In the genomic region with DNA sequence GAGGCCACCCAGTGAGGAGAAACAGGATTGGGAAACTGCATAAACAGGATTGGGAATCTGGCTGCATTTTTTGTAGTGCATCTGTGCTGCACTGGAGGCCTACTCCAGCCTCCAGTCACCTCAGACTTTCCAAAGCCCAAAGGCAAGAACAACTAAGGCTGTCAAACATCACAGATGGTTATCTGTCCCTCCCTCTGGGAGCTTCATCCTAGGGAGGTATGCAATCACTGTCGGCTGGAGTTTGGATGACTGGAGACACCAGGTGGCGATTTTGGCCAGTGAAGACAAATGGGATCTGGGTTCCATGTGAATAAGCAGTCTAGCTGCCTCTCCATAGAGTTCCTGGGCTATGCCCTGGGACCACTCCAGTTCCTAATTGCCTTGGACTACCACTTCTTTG, we compare ENCODE assay signal across 28 cellular contexts. TPM values are rescaled to one million over a fixed set of nuclear protein-coding genes. Genes with fewer than 3 reads are reported as not detected.
DNase-seq lines count a peak whose midpoint lies in the region; ATAC-seq and TF ChIP-seq lines count a peak whose summit lies in the region.
"Had no signal": no experiment of that assay in that cellular context is flagged by ENCODE, and none has a peak within 500 bp of the region (broad histone marks: within the 10 kb centered on the region; RNA-seq: fewer than 3 reads in every experiment).

No MANE protein-coding gene starts in this region.

- DNase-seq in activated effector memory CD4-positive, alpha-beta T cell treated with anti-CD3 and anti-CD28 coated beads, Interleukin-2, amount 50 U/mL, for 16 hours, result peak; percentile 28
- no peak for DNase-seq in activated effector memory CD4-positive, alpha-beta T cell treated with Interleukin-2 at 50 U/mL for 16 hours
- DNase-seq in endodermal cell (peak; percentile 42), iPS-NIHi7 (ENCODE audit: extremely low spot score) (peak; percentile 19), posterior vena cava (ENCODE audit: low spot score) (peak; percentile 67), 8988T (no peak), HCEC 1CT (no peak)
- DNase-seq in stimulated activated naive CD8-positive, alpha-beta T cell treated with anti-CD3 and anti-CD28 coated beads, Interleukin-15, Interleukin-2, amounts not matched to agents 100 U/mL and 50 U/mL, for 24 hours, result no peak
- DNase-seq: ACHN; BE2C; C1 segment of cervical spinal cord; CD4-positive, alpha-beta memory T cell; CD4-positive, CD25-positive, alpha-beta regulatory T cell; CD8-positive, alpha-beta memory T cell; COR-L47; DMS 273 treated with DMSO at 0.1 percent for 48 hours; DMS153; DMS53; DMS79; DND-41; EL; GF-D8 had no signal

- H3K9me3 ChIP-seq in endodermal cell (ENCODE audit: control insufficient read depth, low read length), result peaks cover 15% of the 10 kb centered on the region
- H3K9me3 ChIP-seq: BE2C had no signal

- intact Hi-C loops in posterior vena cava (cut with DNase I), result no loop called here

- no peak overlapping the region for H3K27ac ChIP-seq in endodermal cell (ENCODE audit: low read depth, low read length)
- H3K27ac ChIP-seq: 22Rv1, BLaER1 had no signal

- no peaks in the 10 kb centered on the region for H3K36me3 Mint-ChIP-seq in endodermal cell (ENCODE audit: low read depth)
- H3K36me3 Mint-ChIP-seq: CD14-positive monocyte; CD4-positive, CD25-positive, alpha-beta regulatory T cell had no signal

- no peak overlapping the region for H3K27ac Mint-ChIP-seq in endodermal cell
- H3K27ac Mint-ChIP-seq: CD14-positive monocyte; CD4-positive, alpha-beta memory T cell; CD4-positive, CD25-positive, alpha-beta regulatory T cell; CD8-positive, alpha-beta memory T cell had no signal

- no peak overlapping the region for H3K9ac ChIP-seq in endodermal cell (ENCODE audit: extremely low read depth, low read length, poor library complexity, severe bottlenecking)
- H3K9ac ChIP-seq: BLaER1 had no signal

- ATAC-seq in stimulated activated naive CD8-positive, alpha-beta T cell treated with anti-CD3 and anti-CD28 coated beads, Interleukin-15, Interleukin-2, amounts not matched to agents 100 U/mL and 50 U/mL, for 24 hours, result no peak

- TF ChIP-seq CTCF in endodermal cell (conservative IDR thresholded peaks at IDR 0.05), result peak; percentile 29

- H3K36me3 ChIP-seq in endodermal cell (ENCODE audit: control insufficient read depth, insufficient read depth, low read length), result no peaks in the 10 kb centered on the region
- H3K36me3 ChIP-seq: BE2C, BLaER1 had no signal

- peaks cover 11% of the 10 kb centered on the region for H3K27me3 Mint-ChIP-seq in endodermal cell (ENCODE audit: insufficient read depth)
- H3K27me3 Mint-ChIP-seq: CD4-positive, CD25-positive, alpha-beta regulatory T cell had no signal

- H3K27me3 ChIP-seq in endodermal cell (ENCODE audit: control insufficient read depth, insufficient read depth, low read length, poor library complexity, severe bottlenecking), result no peaks in the 10 kb centered on the region
- H3K27me3 ChIP-seq: BE2C, BLaER1 had no signal

- 81% methylated on average over 2 of the region's 2 CpGs; no CpG with 5 or more reads in 1 of the 2 experiments for WGBS in endodermal cell (ENCODE audit: insufficient coverage in 1 of 2, insufficient read length in 1 of 2), 2 experiments

- H3K4me3 ChIP-seq in endodermal cell (ENCODE audit: low read length), result no peak overlapping the region
- H3K4me3 ChIP-seq: BLaER1 had no signal

- H3K4me3 Mint-ChIP-seq in endodermal cell, result no peak overlapping the region
- H3K4me3 Mint-ChIP-seq: CD14-positive monocyte; CD4-positive, alpha-beta memory T cell; CD4-positive, CD25-positive, alpha-beta regulatory T cell; CD8-positive, alpha-beta memory T cell had no signal

- H3K4me1 ChIP-seq in endodermal cell (ENCODE audit: control insufficient read depth, insufficient read depth, low read length), result peaks cover 4% of the 10 kb centered on the region
- H3K4me1 ChIP-seq: BE2C, BLaER1 had no signal

- H3K9me3 Mint-ChIP-seq in endodermal cell, result peaks cover 18% of the 10 kb centered on the region

- H3K4me1 Mint-ChIP-seq in endodermal cell, result no peaks in the 10 kb centered on the region
- H3K4me1 Mint-ChIP-seq: CD14-positive monocyte; CD4-positive, alpha-beta memory T cell; CD4-positive, CD25-positive, alpha-beta regulatory T cell; CD8-positive, alpha-beta memory T cell had no signal

RNA-seq across cellular contexts. Expression of gene SPINK13, which starts 9.3 kb away (rescaled TPM):
- total RNA-seq in endodermal cell (not detected), posterior vena cava (not detected)
- not detected for polyA plus RNA-seq in endodermal cell (2013, experiment 1 of 2)
- not detected for polyA plus RNA-seq in endodermal cell (2013, experiment 2 of 2)
- total RNA-seq: A673; CD4-positive, alpha-beta memory T cell; CD4-positive, CD25-positive, alpha-beta regulatory T cell; CD8-positive, alpha-beta memory T cell; Daoy had no signal
- polyA plus RNA-seq: AG04450; CD14-positive monocyte; CD4-positive, alpha-beta memory T cell; CD4-positive, CD25-positive, alpha-beta regulatory T cell; CD8-positive, alpha-beta memory T cell had no signal

RNA-seq across cellular contexts. Expression of gene MARCOL, which starts 21.0 kb away (rescaled TPM):
- total RNA-seq in endodermal cell (not detected), posterior vena cava (not detected)
- polyA plus RNA-seq in endodermal cell (2013, experiment 1 of 2), result not detected
- polyA plus RNA-seq in endodermal cell (2013, experiment 2 of 2), result not detected
- total RNA-seq: A673; CD4-positive, alpha-beta memory T cell; CD4-positive, CD25-positive, alpha-beta regulatory T cell; CD8-positive, alpha-beta memory T cell; Daoy had no signal
- polyA plus RNA-seq: AG04450; CD14-positive monocyte; CD4-positive, alpha-beta memory T cell; CD4-positive, CD25-positive, alpha-beta regulatory T cell; CD8-positive, alpha-beta memory T cell had no signal

RNA-seq across cellular contexts. Expression of gene SPINK7, which starts 52.9 kb away (rescaled TPM):
- total RNA-seq in endodermal cell (not detected), posterior vena cava (not detected)
- polyA plus RNA-seq in endodermal cell (2013, experiment 1 of 2), result not detected
- polyA plus RNA-seq in endodermal cell (2013, experiment 2 of 2), result not detected
- total RNA-seq: A673; CD4-positive, alpha-beta memory T cell; CD4-positive, CD25-positive, alpha-beta regulatory T cell; CD8-positive, alpha-beta memory T cell; Daoy had no signal
- polyA plus RNA-seq: AG04450; CD14-positive monocyte; CD4-positive, alpha-beta memory T cell; CD4-positive, CD25-positive, alpha-beta regulatory T cell; CD8-positive, alpha-beta memory T cell had no signal

RNA-seq across cellular contexts. Expression of gene SPINK6, which starts 56.4 kb away (rescaled TPM):
- total RNA-seq in endodermal cell (not detected), posterior vena cava (not detected)
- not detected for polyA plus RNA-seq in endodermal cell (2013, experiment 1 of 2)
- polyA plus RNA-seq in endodermal cell (2013, experiment 2 of 2), result not detected
- total RNA-seq: A673; CD4-positive, alpha-beta memory T cell; CD4-positive, CD25-positive, alpha-beta regulatory T cell; CD8-positive, alpha-beta memory T cell; Daoy had no signal
- polyA plus RNA-seq: AG04450; CD14-positive monocyte; CD4-positive, alpha-beta memory T cell; CD4-positive, CD25-positive, alpha-beta regulatory T cell; CD8-positive, alpha-beta memory T cell had no signal

Comparison
In these comparisons a context has a peak if more than half of its experiments do, and no peak if none do; other contexts are left out.
1. DNase-seq: peak in activated effector memory CD4-positive, alpha-beta T cell treated with anti-CD3 and anti-CD28 coated beads, Interleukin-2, amount 50 U/mL, for 16 hours (single experiment), endodermal cell (single experiment), iPS-NIHi7 (single experiment) and posterior vena cava (single experiment); none in activated effector memory CD4-positive, alpha-beta T cell treated with Interleukin-2 at 50 U/mL for 16 hours (single experiment), 8988T (single experiment), stimulated activated naive CD8-positive, alpha-beta T cell treated with anti-CD3 and anti-CD28 coated beads, Interleukin-15, Interleukin-2, amounts not matched to agents 100 U/mL and 50 U/mL, for 24 hours (single experiment) and HCEC 1CT (single experiment).